15 cellular contexts compared by ENCODE assay signal in genomic region chr2:174613545-174613944, GRCh38. TPM values are rescaled to one million over a fixed set of nuclear protein-coding genes. Genes with fewer than 3 reads are reported as not detected.
DNase-seq lines count a peak whose midpoint lies in the region; ATAC-seq and TF ChIP-seq lines count a peak whose summit lies in the region.
"Had no signal": no experiment of that assay in that cellular context is flagged by ENCODE, and none has a peak within 500 bp of the region (broad histone marks: within the 10 kb centered on the region; RNA-seq: fewer than 3 reads in every experiment).

No MANE protein-coding gene starts in this region.

- no peak overlapping the region for H3K4me3 ChIP-seq in breast epithelium
- no peak overlapping the region for H3K4me3 ChIP-seq in PC-9
- H3K4me3 ChIP-seq in endodermal cell (ENCODE audit: low read length) = no peak overlapping the region
- no peak overlapping the region for H3K4me3 ChIP-seq in lower leg skin (ENCODE audit: low read depth, poor library complexity, severe bottlenecking)
- H3K4me3 ChIP-seq: left ventricle myocardium inferior, suprapubic skin had no signal

- H4K20me1 ChIP-seq in PC-9 (ENCODE audit: insufficient read depth) = no peaks in the 10 kb centered on the region

- POLR2A ChIA-PET in MCF 10A (lab: Yijun Ruan, JAX) (interaction anchor here (2.6 kb wide), 1 partner anchor 16 kb away, joined by 10 read pairs; the partner anchor contains the start of gene WIPF1), PC-9 (lab: Charles Lee; ENCODE audit: unreplicated experiment) (no interaction called here)

- H3F3A ChIP-seq in PC-9 (ENCODE audit: insufficient read depth, low read depth) = peaks cover 8% of the 10 kb centered on the region; the same call in 1 of the 2 replicates

- no peak for ATAC-seq in stimulated activated naive CD8-positive, alpha-beta T cell treated with anti-CD3 and anti-CD28 coated beads, Interleukin-15, amount 100 ng/mL, for 72 hours

- H3K4me2 ChIP-seq in PC-9 = peak overlapping the region; percentile 41

- 80 to 84% methylated on average over 1 to 2 of the region's 2 CpGs for WGBS in endodermal cell (ENCODE audit: insufficient coverage in 1 of 2, insufficient read length in 1 of 2), 2 experiments
- WGBS in lower leg skin, 2 donors = 85 to 88% methylated on average over 2 of the region's 2 CpGs

- H3K27ac Mint-ChIP-seq in MCF 10A (ENCODE audit: low read depth, unreplicated experiment) = peak overlapping the region; percentile 90
- H3K27ac Mint-ChIP-seq in endodermal cell = peak overlapping the region; percentile 62
- peak overlapping the region; percentile 7 to 42 for H3K27ac Mint-ChIP-seq in stimulated activated naive CD8-positive, alpha-beta T cell treated with anti-CD3 and anti-CD28 coated beads, Interleukin-15, amount 100 ng/mL, for 72 hours
- H3K27ac Mint-ChIP-seq: nephron had no signal

- H3K79me2 ChIP-seq in PC-9 (ENCODE audit: low read depth) = no peaks in the 10 kb centered on the region

- BruUV-seq in MCF 10A (replicated peaks; lab: Mats Ljungman, UMichigan) (no TSS peak), PC-9 (replicated peaks; lab: Mats Ljungman, UMichigan) (no TSS peak)

- H3K27me3 Mint-ChIP-seq in MCF 10A (ENCODE audit: insufficient read depth, unreplicated experiment) (no peaks in the 10 kb centered on the region), endodermal cell (ENCODE audit: insufficient read depth) (no peaks in the 10 kb centered on the region)
- H3K27me3 Mint-ChIP-seq in stimulated activated naive CD8-positive, alpha-beta T cell treated with anti-CD3 and anti-CD28 coated beads, Interleukin-15, amount 100 ng/mL, for 72 hours = no peaks in the 10 kb centered on the region

- no peak for TF ChIP-seq POLR2A in breast epithelium (IDR thresholded peaks at IDR 0.05)
- TF ChIP-seq POLR2A in lower leg skin (IDR thresholded peaks at IDR 0.05) = no peak

- H3K4me1 ChIP-seq in breast epithelium (no peaks in the 10 kb centered on the region), PC-9 (replicated peaks; ENCODE audit: insufficient read depth) (peaks cover 22% of the 10 kb centered on the region), endodermal cell (ENCODE audit: control insufficient read depth, insufficient read depth, low read length) (peaks cover 5% of the 10 kb centered on the region)

- H3K36me3 Mint-ChIP-seq in MCF 10A (ENCODE audit: insufficient read depth, unreplicated experiment) = peaks cover 1% of the 10 kb centered on the region
- no peaks in the 10 kb centered on the region for H3K36me3 Mint-ChIP-seq in endodermal cell (ENCODE audit: low read depth)

- intact Hi-C loops in MCF 10A (cut with micrococcal nuclease) (no loop called here), breast epithelium (cut with DNase I; ENCODE audit: low total_unique reads) (no loop called here), PC-9 (cut with micrococcal nuclease; ENCODE audit: unreplicated experiment) (no loop called here), lower leg skin (cut with DNase I; ENCODE audit: low total_unique reads) (no loop called here)

- H3K9me2 ChIP-seq in PC-9 (ENCODE audit: insufficient read depth) = no peaks in the 10 kb centered on the region

- DNase-seq in MCF 10A (ENCODE audit: unreplicated experiment) (no peak), breast epithelium (ENCODE audit: low spot score in 2 of 2) (no peak), PC-9 (no peak), endodermal cell (no peak), HuH-7 (ENCODE audit: low spot score) (no peak), lower leg skin (ENCODE audit: low spot score in 2 of 2) (no peak), NCI-H82 (lab: John Stamatoyannopoulos, UW) (no peak)
- no peak for DNase-seq in stimulated activated naive CD8-positive, alpha-beta T cell treated with anti-CD3 and anti-CD28 coated beads, Interleukin-15, amount 100 ng/mL, for 72 hours
- DNase-seq: cerebellar nuclear complex, DMS153, left ventricle myocardium inferior, NCI-H526, retina had no signal

- CTCF ChIA-PET in MCF 10A (lab: Yijun Ruan, JAX) (interaction anchor here (0.6 to 1.5 kb wide), 4 partner anchors 14 to 86 kb away, joined by 3 to 7 read pairs (median 5); no protein-coding TSS in a partner anchor), PC-9 (lab: Charles Lee) (no interaction called here)

- H3K9me3 Mint-ChIP-seq in MCF 10A (ENCODE audit: unreplicated experiment) (no peaks in the 10 kb centered on the region), endodermal cell (no peaks in the 10 kb centered on the region)
- no peaks in the 10 kb centered on the region for H3K9me3 Mint-ChIP-seq in stimulated activated naive CD8-positive, alpha-beta T cell treated with anti-CD3 and anti-CD28 coated beads, Interleukin-15, amount 100 ng/mL, for 72 hours
- H3K9me3 Mint-ChIP-seq: nephron had no signal

- TF ChIP-seq CTCF in MCF 10A (IDR thresholded peaks at IDR 0.05; ENCODE audit: unreplicated experiment) (no peak), breast epithelium (IDR thresholded peaks at IDR 0.05) (no peak), PC-9 (conservative IDR thresholded peaks at IDR 0.05) (no peak), endodermal cell (conservative IDR thresholded peaks at IDR 0.05) (no peak), lower leg skin (IDR thresholded peaks at IDR 0.05) (no peak)

- H3K4me3 Mint-ChIP-seq in MCF 10A (ENCODE audit: unreplicated experiment) = no peak overlapping the region
- H3K4me3 Mint-ChIP-seq in endodermal cell = no peak overlapping the region
- H3K4me3 Mint-ChIP-seq in stimulated activated naive CD8-positive, alpha-beta T cell treated with anti-CD3 and anti-CD28 coated beads, Interleukin-15, amount 100 ng/mL, for 72 hours = no peak overlapping the region
- H3K4me3 Mint-ChIP-seq: nephron had no signal

- no peak overlapping the region for H2AFZ ChIP-seq in PC-9

- H3K36me3 ChIP-seq in breast epithelium (no peaks in the 10 kb centered on the region), PC-9 (ENCODE audit: low read depth) (no peaks in the 10 kb centered on the region), endodermal cell (ENCODE audit: control insufficient read depth, insufficient read depth, low read length) (no peaks in the 10 kb centered on the region)
- H3K36me3 ChIP-seq: left ventricle myocardium inferior, suprapubic skin had no signal

- H3K9ac ChIP-seq in endodermal cell (ENCODE audit: extremely low read depth, low read length, poor library complexity, severe bottlenecking) = no peak overlapping the region

- peaks cover 34% of the 10 kb centered on the region for H3K4me1 Mint-ChIP-seq in MCF 10A (ENCODE audit: insufficient read depth, unreplicated experiment)
- H3K4me1 Mint-ChIP-seq in endodermal cell = peaks cover 17% of the 10 kb centered on the region
- H3K4me1 Mint-ChIP-seq in stimulated activated naive CD8-positive, alpha-beta T cell treated with anti-CD3 and anti-CD28 coated beads, Interleukin-15, amount 100 ng/mL, for 72 hours = peaks cover 100% of the 10 kb centered on the region

- H3K27me3 ChIP-seq in breast epithelium = no peaks in the 10 kb centered on the region
- no peaks in the 10 kb centered on the region for H3K27me3 ChIP-seq in PC-9 (ENCODE audit: insufficient read depth, low read depth)
- H3K27me3 ChIP-seq in endodermal cell (ENCODE audit: control insufficient read depth, insufficient read depth, low read length, poor library complexity, severe bottlenecking) = no peaks in the 10 kb centered on the region
- H3K27me3 ChIP-seq: suprapubic skin had no signal

- H3K9me3 ChIP-seq in breast epithelium (no peaks in the 10 kb centered on the region), PC-9 (ENCODE audit: insufficient read depth, low read depth) (peaks cover 5% of the 10 kb centered on the region), endodermal cell (ENCODE audit: control insufficient read depth, low read length) (no peaks in the 10 kb centered on the region)
- H3K9me3 ChIP-seq: left ventricle myocardium inferior, suprapubic skin had no signal

- H3K27ac ChIP-seq in breast epithelium (no peak overlapping the region), PC-9 (no peak overlapping the region), endodermal cell (ENCODE audit: low read depth, low read length) (no peak overlapping the region)
- H3K27ac ChIP-seq: left ventricle myocardium inferior, suprapubic skin had no signal

RNA-seq across cellular contexts. Expression of gene WIPF1, which starts 15.9 kb away (rescaled TPM):
- total RNA-seq in MCF 10A (2022) (6.0 and 6.2 TPM in 2 replicates), breast epithelium (10 to 100 TPM; 17.6 to 43.2 (median 24.9) TPM), PC-9 (2021) (0.46 and 1.3 TPM in 2 replicates), endodermal cell (10 to 100 TPM; 21.5 to 28.5 TPM), lower leg skin (10 to 100 TPM in 2 of 4 donors, 1 to 10 TPM in 2; 5.0 to 12.4 (median 9.1) TPM)
- polyA plus RNA-seq in endodermal cell (2013, experiment 1 of 2) = 23.5 TPM
- polyA plus RNA-seq in endodermal cell (2013, experiment 2 of 2) = 24.8 TPM

Comparison
In these comparisons a context has a peak if more than half of its experiments do, and no peak if none do; other contexts are left out.
1. H3K27ac Mint-ChIP-seq: peak in every context shown above with its lines; median percentile 90 in MCF 10A; 62 in endodermal cell; 24 in stimulated activated naive CD8-positive, alpha-beta T cell treated with anti-CD3 and anti-CD28 coated beads, Interleukin-15, amount 100 ng/mL, for 72 hours.